In genomic region chr12:68823711-68824110, GRCh38 we compare ENCODE assay signal across 16 cellular contexts. TPM values are rescaled to one million over a fixed set of nuclear protein-coding genes. Genes with fewer than 3 reads are reported as not detected.
DNase-seq lines count a peak whose midpoint lies in the region; ATAC-seq and TF ChIP-seq lines count a peak whose summit lies in the region.
"Had no signal": no experiment of that assay in that cellular context is flagged by ENCODE, and none has a peak within 500 bp of the region (broad histone marks: within the 10 kb centered on the region; RNA-seq: fewer than 3 reads in every experiment).

No MANE protein-coding gene starts in this region.

- no peak for DNase-seq in activated T-cell treated with anti-CD3 and anti-CD28 coated beads, Interleukin-2, amount 50 U/mL, for 72 hours
- no peak for DNase-seq in activated T-cell treated with anti-CD3 and anti-CD28 coated beads, Interleukin-2, amount 50 U/mL, for 48 hours
- no peak for DNase-seq in chondrocyte (ENCODE audit: low spot score)
- DNase-seq in non-pigmented ciliary epithelial cell (ENCODE audit: low read depth), result peak; percentile 58
- DNase-seq in SHP77 (lab: John Stamatoyannopoulos, UW), result no peak
- DNase-seq in GM19240 (ENCODE audit: insufficient read length, low spot score), result no peak
- DNase-seq: Caco-2, cortex of kidney, head of caudate nucleus, kidney glomerular epithelial cell, NCI-H1930, NCI-H69, stomach, WERI-Rb-1 had no signal

- H3K27ac Mint-ChIP-seq in activated T-cell treated with anti-CD3 and anti-CD28 coated beads, Interleukin-2, amount 50 U/mL, for 72 hours, result peak overlapping the region; percentile 65
- H3K27ac Mint-ChIP-seq in IgD-negative memory B cell, result peak overlapping the region in 2 of 3 donors; percentile 21 to 74
- peak overlapping the region; percentile 49 for H3K27ac Mint-ChIP-seq in chondrocyte (ENCODE audit: unreplicated experiment)

- H3K9me3 Mint-ChIP-seq in activated T-cell treated with anti-CD3 and anti-CD28 coated beads, Interleukin-2, amount 50 U/mL, for 72 hours, result no peaks in the 10 kb centered on the region
- no peaks in the 10 kb centered on the region for H3K9me3 Mint-ChIP-seq in IgD-negative memory B cell
- H3K9me3 Mint-ChIP-seq in chondrocyte (ENCODE audit: low read depth), result no peaks in the 10 kb centered on the region

- peaks cover 57% of the 10 kb centered on the region for H3K4me1 Mint-ChIP-seq in activated T-cell treated with anti-CD3 and anti-CD28 coated beads, Interleukin-2, amount 50 U/mL, for 72 hours (ENCODE audit: low read depth)
- H3K4me1 Mint-ChIP-seq in IgD-negative memory B cell, result peaks cover 8 to 19% (median 16%) of the 10 kb centered on the region in 3 donors
- peaks cover 20% of the 10 kb centered on the region for H3K4me1 Mint-ChIP-seq in chondrocyte (ENCODE audit: low read depth)

- no peak for ATAC-seq in activated T-cell treated with anti-CD3 and anti-CD28 coated beads, Interleukin-2, amount 50 U/mL, for 72 hours (replicated peaks in 1 of 2)
- no peak for ATAC-seq in HG03354 (IDR thresholded peaks at IDR 0.05; ENCODE audit: poor library complexity, severe bottlenecking, unreplicated experiment)

- H3K27me3 Mint-ChIP-seq in activated T-cell treated with anti-CD3 and anti-CD28 coated beads, Interleukin-2, amount 50 U/mL, for 72 hours (ENCODE audit: low read depth), result no peaks in the 10 kb centered on the region
- no peaks in the 10 kb centered on the region for H3K27me3 Mint-ChIP-seq in IgD-negative memory B cell
- no peaks in the 10 kb centered on the region for H3K27me3 Mint-ChIP-seq in chondrocyte (ENCODE audit: low read depth)

- peaks cover 15 to 69% of the 10 kb centered on the region in 2 donors for H3K36me3 Mint-ChIP-seq in activated T-cell treated with anti-CD3 and anti-CD28 coated beads, Interleukin-2, amount 50 U/mL, for 72 hours (ENCODE audit: insufficient read depth in 2 of 2)
- H3K36me3 Mint-ChIP-seq in IgD-negative memory B cell (peaks cover 6% of the 10 kb centered on the region), chondrocyte (ENCODE audit: low read depth) (peaks cover 39% of the 10 kb centered on the region)

- no peak for TF ChIP-seq CTCF in chondrocyte (IDR thresholded peaks at IDR 0.05)

- no peak overlapping the region for H3K4me3 Mint-ChIP-seq in activated T-cell treated with anti-CD3 and anti-CD28 coated beads, Interleukin-2, amount 50 U/mL, for 72 hours
- no peak overlapping the region for H3K4me3 Mint-ChIP-seq in IgD-negative memory B cell
- no peak overlapping the region for H3K4me3 Mint-ChIP-seq in chondrocyte (ENCODE audit: unreplicated experiment)

RNA-seq across cellular contexts. Expression of gene MDM2, which starts 15.7 kb away (rescaled TPM):
- total RNA-seq in activated T-cell treated with anti-CD3 and anti-CD28 coated beads, Interleukin-2, amount 50 U/mL, for 72 hours, result 100 to 1,000 TPM; 191 to 225 TPM
- 19.6 TPM for polyA plus RNA-seq in IgD-negative memory B cell
- 146 to 160 TPM (median 158 TPM) in 3 replicates for total RNA-seq in chondrocyte
